ENCODE assay signal across 1 cellular context in genomic region chr7:92245487-92246362, GRCh38.
TF ChIP-seq lines count a peak whose summit lies in the region.

Gene ANKIB1, plus strand, starts transcription at chr7:92245974. Its CDS starts 49,005 bp downstream, at chr7:92294979.
Gene KRIT1, minus strand, starts transcription at chr7:92245914. Its CDS starts 3,779 bp downstream, at chr7:92242135.

TF ChIP-seq in SK-N-SH, 30 proteins besides CTCF, POLR2A, EP300 and RAD21 (continued from another document):
- TF ChIP-seq FOXJ3 (CRISPR knock-in tag; IDR thresholded peaks at IDR 0.05) (0 out of 2 replicates have a peak, but pooled peaks have one; percentile 44), RXRA (IDR thresholded peaks at IDR 0.05; ENCODE audit: borderline replicate concordance, low read depth) (no peak), YY1 (IDR thresholded peaks at IDR 0.05; ENCODE audit: low read depth) (peak; percentile 72), TAF1 (IDR thresholded peaks at IDR 0.05; ENCODE audit: borderline replicate concordance, low read depth, low read length) (peak; percentile 85), POLR2AphosphoS5 (IDR thresholded peaks at IDR 0.05; ENCODE audit: low read depth, low read length) (peak; percentile 95), GABPA (IDR thresholded peaks at IDR 0.05; ENCODE audit: low read depth) (peak; percentile 99), SIN3A (IDR thresholded peaks at IDR 0.05; ENCODE audit: borderline replicate concordance, low read depth, low read length) (peak; percentile 62; the same call in 1 of the 2 replicates)
